ENCODE assay signal across 28 cellular contexts in genomic region chr9:109385499-109385898, GRCh38.
"Had no signal": no experiment of that assay in that cellular context is flagged by ENCODE, and none has a peak within 500 bp of the region (broad histone marks: within the 10 kb centered on the region; RNA-seq: fewer than 3 reads in every experiment).

No MANE protein-coding gene starts in this region.

- DNase-seq: activated CD4-positive, alpha-beta T cell treated with anti-CD3 and anti-CD28 coated beads for 48 hours; activated CD4-positive, alpha-beta T cell treated with anti-CD3 and anti-CD28 coated beads, Interleukin-2, amount 50 U/mL, for 48 hours; activated CD8-positive, alpha-beta memory T cell treated with anti-CD3 and anti-CD28 coated beads for 24 hours; activated effector memory CD4-positive, alpha-beta T cell treated with anti-CD3 and anti-CD28 coated beads, Interleukin-2, amount 50 U/mL, for 16 hours; activated naive CD4-positive, alpha-beta T cell treated with anti-CD3 and anti-CD28 coated beads for 36 hours; activated naive CD8-positive, alpha-beta T cell treated with anti-CD3 and anti-CD28 coated beads for 36 hours; cortex of kidney; effector memory CD8-positive, alpha-beta T cell; erythroblast; islet precursor cell; left cardiac atrium; left ventricle myocardium superior; naive B cell; nephron progenitor cell; ovary; stimulated activated CD4-positive, alpha-beta T cell treated with anti-CD3 and anti-CD28 coated beads, Interleukin-12 subunit alpha, Interleukin-12 subunit beta, amount 100 ng/mL, for 4 hours; stimulated activated CD4-positive, alpha-beta T cell treated with anti-CD3 and anti-CD28 coated beads, Interleukin-4, amount 100 ng/mL, for 1 hour; stimulated activated naive CD8-positive, alpha-beta T cell treated with anti-CD3 and anti-CD28 coated beads, Interleukin-15, Interleukin-2, amounts not matched to agents 100 U/mL and 50 U/mL, for 24 hours; testis; transverse colon; WERI-Rb-1 had no signal

- H3K4me1 ChIP-seq: ascending aorta, gastroesophageal sphincter, testis, transverse colon had no signal

- H3K27ac ChIP-seq: ascending aorta, gastroesophageal sphincter, hepatocyte, neutrophil, ovary, skin epidermis, testis, transverse colon, WERI-Rb-1 had no signal

- H3K27me3 ChIP-seq: ascending aorta, gastroesophageal sphincter, hepatocyte, ovary, testis, transverse colon had no signal

- ATAC-seq: activated CD4-positive, CD25-positive, alpha-beta regulatory T cell treated with anti-CD3 and anti-CD28 coated beads, Interleukin-2, amount 50 U/mL, for 24 hours; effector memory CD8-positive, alpha-beta T cell; gastroesophageal sphincter; left cardiac atrium; left ventricle myocardium superior; sciatic nerve; stimulated activated naive CD8-positive, alpha-beta T cell treated with anti-CD3 and anti-CD28 coated beads, Interleukin-15, Interleukin-2, amounts not matched to agents 100 U/mL and 50 U/mL, for 24 hours had no signal

- H3K4me2 ChIP-seq: hepatocyte had no signal

- H3K36me3 ChIP-seq: neutrophil, ovary, transverse colon, WERI-Rb-1 had no signal

- H3K9me3 ChIP-seq: ascending aorta, gastroesophageal sphincter, neutrophil, ovary, testis, transverse colon had no signal

- H3K79me2 ChIP-seq: hepatocyte had no signal

- H3K4me3 ChIP-seq: ascending aorta, gastroesophageal sphincter, hepatocyte, ovary, skin epidermis, testis, transverse colon had no signal

- H2AFZ ChIP-seq: hepatocyte had no signal
